Comparison of ENCODE assay signal across 24 cellular contexts in genomic region chr12:129821964-129822363, GRCh38.
"Had no signal": no experiment of that assay in that cellular context is flagged by ENCODE, and none has a peak within 500 bp of the region (broad histone marks: within the 10 kb centered on the region; RNA-seq: fewer than 3 reads in every experiment).

No MANE protein-coding gene starts in this region.

- H3K4me2 ChIP-seq: SK-N-SH had no signal

- H3K27ac Mint-ChIP-seq: IgD-negative memory B cell had no signal

- H3K4me3 ChIP-seq: K562 had no signal

- ATAC-seq: K562 had no signal

- H3K4me1 Mint-ChIP-seq: IgD-negative memory B cell had no signal

- H3K27me3 Mint-ChIP-seq: IgD-negative memory B cell had no signal

- FAIRE-seq: HTR-8/SVneo, K562, RCC 7860 had no signal

- H3K4me3 Mint-ChIP-seq: IgD-negative memory B cell had no signal

- DNase-seq: MV-4-11, NCI-H1048, NCI-H1105, NCI-H1417 treated with DMSO at 0.1 percent for 48 hours, NCI-H146, NCI-H1694 treated with DMSO at 0.1 percent for 48 hours, NCI-H1930, NCI-H2081, NCI-H2171, NCI-H226, NCI-H446, NCI-H510A, NCI-H524 treated with DMSO at 0.1 percent for 48 hours, NCI-H69, NCI-H774, SHP77, SK-N-SH, SW 1271 had no signal

- H3K9ac ChIP-seq: SK-N-SH had no signal

- H3K9me3 ChIP-seq: SK-N-SH had no signal

- H3K27ac ChIP-seq: HL-60, RWPE1 had no signal
